13 cellular contexts compared by ENCODE assay signal in the genomic region with DNA sequence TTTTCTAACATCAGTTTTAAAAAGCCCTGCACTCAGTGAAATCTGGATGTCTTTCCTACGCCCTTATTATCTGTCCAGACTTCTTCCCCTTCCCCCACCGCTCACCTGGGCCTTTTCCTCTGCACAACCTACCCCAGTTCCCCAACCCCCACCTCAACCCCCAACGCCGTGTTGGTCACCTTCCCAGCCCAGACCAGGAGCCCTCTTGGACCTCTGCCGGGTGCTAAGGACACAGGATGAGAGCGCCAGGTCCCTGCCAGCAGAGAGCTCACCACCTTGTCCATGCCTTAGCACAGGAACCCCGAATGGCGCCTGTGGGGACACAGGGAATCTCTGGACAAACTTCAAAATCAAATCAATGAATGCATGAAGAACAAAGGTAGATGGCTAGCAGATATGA. TPM values are rescaled to one million over a fixed set of nuclear protein-coding genes. Genes with fewer than 3 reads are reported as not detected.
A peak's percentile ranks its signal among the peaks of the same experiment; 100 is the strongest.
DNase-seq lines count a peak whose midpoint lies in the region; ATAC-seq and TF ChIP-seq lines count a peak whose summit lies in the region.
"Had no signal": no experiment of that assay in that cellular context is flagged by ENCODE, and none has a peak within 500 bp of the region (broad histone marks: within the 10 kb centered on the region; RNA-seq: fewer than 3 reads in every experiment).

No MANE protein-coding gene starts in this region.

- peak overlapping the region; percentile 84 for H2AFZ ChIP-seq in DND-41 (ENCODE audit: low read depth, low read length)
- H2AFZ ChIP-seq in hepatocyte: peak overlapping the region; percentile 70

- H3K9me3 ChIP-seq in DND-41 (ENCODE audit: insufficient read depth, low read length, severe bottlenecking) (no peaks in the 10 kb centered on the region), Panc1 (ENCODE audit: control insufficient read depth, insufficient read depth, low read depth, low read length) (no peaks in the 10 kb centered on the region), hepatocyte (ENCODE audit: low read depth) (no peaks in the 10 kb centered on the region)

- H3K36me3 ChIP-seq in DND-41 (ENCODE audit: insufficient read depth, low read length) (no peaks in the 10 kb centered on the region; the same call in 1 of the 2 replicates), Panc1 (ENCODE audit: control insufficient read depth, insufficient read depth, low read length) (no peaks in the 10 kb centered on the region), hepatocyte (replicated peaks; ENCODE audit: insufficient read depth, low read depth) (no peaks in the 10 kb centered on the region)

- peak overlapping the region; percentile 75; the same call in 1 of the 2 replicates for H3K4me2 ChIP-seq in DND-41 (ENCODE audit: insufficient read depth, low read length)
- H3K4me2 ChIP-seq in hepatocyte: peak overlapping the region; percentile 80

- H3K27me3 ChIP-seq in DND-41 (ENCODE audit: insufficient read depth, low read length, poor library complexity) (no peaks in the 10 kb centered on the region), Panc1 (ENCODE audit: control insufficient read depth, insufficient read depth, low read length) (no peaks in the 10 kb centered on the region), hepatocyte (no peaks in the 10 kb centered on the region)

- intact Hi-C loops in Panc1 (cut with micrococcal nuclease; ENCODE audit: unreplicated experiment): no loop called here

- in situ Hi-C loops in Panc1 (cut with HindIII; ENCODE audit: low pct_unique_long_range_greater_than_20kb, low sequenced_read_pairs): no loop called here

- no TSS peak for BruUV-seq in Panc1 (replicated peaks; lab: Mats Ljungman, UMichigan)

- H3K27ac Mint-ChIP-seq in progenitor cell of endocrine pancreas: no peak overlapping the region

- no peaks in the 10 kb centered on the region for H3K9me2 ChIP-seq in hepatocyte (replicated peaks; ENCODE audit: insufficient read depth)

- ATAC-seq in DND-41 (ENCODE audit: insufficient read depth, low read depth): no peak
- no peak for ATAC-seq in Panc1
- ATAC-seq in HG03025 (IDR thresholded peaks at IDR 0.05; ENCODE audit: low FRiP score, unreplicated experiment): no peak
- no peak for ATAC-seq in esophagus mucosa
- ATAC-seq: left cardiac atrium had no signal

- peak overlapping the region; percentile 2 for H3K4me3 Mint-ChIP-seq in progenitor cell of endocrine pancreas (ENCODE audit: low read depth)

- TF ChIP-seq CTCF in DND-41 (IDR thresholded peaks at IDR 0.05; ENCODE audit: borderline replicate concordance, extremely low read depth, low read length, poor library complexity, severe bottlenecking) (no peak), Panc1 (IDR thresholded peaks at IDR 0.05) (no peak), hepatocyte (IDR thresholded peaks at IDR 0.05; ENCODE audit: poor library complexity) (no peak), progenitor cell of endocrine pancreas (IDR thresholded peaks at IDR 0.05; ENCODE audit: unreplicated experiment) (no peak)

- 88% methylated on average over 7 of the region's 8 CpGs for WGBS in hepatocyte (ENCODE audit: low lambda C conversion rate, missing lambda C conversion rate)

- peaks cover 13% of the 10 kb centered on the region for H3K4me1 Mint-ChIP-seq in progenitor cell of endocrine pancreas (ENCODE audit: low read depth)

- no peak for DNase-seq in DND-41
- DNase-seq in Panc1 (ENCODE audit: low read depth, low spot score): no peak
- DNase-seq in hepatocyte (ENCODE audit: low spot score): no peak
- DNase-seq in progenitor cell of endocrine pancreas (ENCODE audit: low spot score, unreplicated experiment): no peak
- no peak for DNase-seq in medulla oblongata (ENCODE audit: extremely low spot score)
- DNase-seq: activated CD8-positive, alpha-beta memory T cell treated with anti-CD3 and anti-CD28 coated beads, Interleukin-2, amount 50 U/mL, for 48 hours; left cardiac atrium; NCI-H1417; NCI-H69; SHP77 had no signal

- POLR2A ChIA-PET in Panc1 (lab: Charles Lee): no interaction called here

- CTCF ChIA-PET in Panc1 (lab: Charles Lee): no interaction called here

- H3K27ac ChIP-seq in DND-41 (ENCODE audit: low read length) (peak overlapping the region; percentile 94; the same call in 1 of the 2 replicates), Panc1 (ENCODE audit: low read length) (peak overlapping the region; percentile 98), hepatocyte (no peak overlapping the region)

- H3K9me3 Mint-ChIP-seq in progenitor cell of endocrine pancreas (ENCODE audit: low read depth): peaks cover under 1% of the 10 kb centered on the region

- H3K9ac ChIP-seq in DND-41 (ENCODE audit: low read depth, low read length): peak overlapping the region; percentile 95; the same call in 1 of the 2 replicates

- H3K79me2 ChIP-seq in DND-41 (ENCODE audit: insufficient read depth, low read length): peaks cover 16% of the 10 kb centered on the region
- peaks cover 12% of the 10 kb centered on the region for H3K79me2 ChIP-seq in hepatocyte

- no peaks in the 10 kb centered on the region for H4K20me1 ChIP-seq in DND-41 (ENCODE audit: insufficient read depth, low read length)
- no peaks in the 10 kb centered on the region for H4K20me1 ChIP-seq in hepatocyte (ENCODE audit: insufficient read depth, poor library complexity, severe bottlenecking)

- peaks cover 6% of the 10 kb centered on the region for H3K27me3 Mint-ChIP-seq in progenitor cell of endocrine pancreas

- H3K4me1 ChIP-seq in DND-41 (ENCODE audit: insufficient read depth, low read length) (peaks cover 23% of the 10 kb centered on the region), Panc1 (ENCODE audit: control insufficient read depth, insufficient read depth, low read length) (peaks cover 16% of the 10 kb centered on the region), hepatocyte (ENCODE audit: insufficient read depth) (peaks cover 6% of the 10 kb centered on the region)

- H3K4me3 ChIP-seq in DND-41 (ENCODE audit: low read depth in 1 of 2, low read length in 2 of 2) (peak overlapping the region in 1 of 2 experiments; percentile 79; a peak in 2 of 4 replicates), Panc1 (ENCODE audit: low read depth in 2 of 2, low read length in 2 of 2) (no peak overlapping the region), hepatocyte (no peak overlapping the region)

- no peaks in the 10 kb centered on the region for H3K36me3 Mint-ChIP-seq in progenitor cell of endocrine pancreas (ENCODE audit: insufficient read depth)

RNA-seq across cellular contexts. Expression of a gene that starts 1.0 kb away (rescaled TPM):
- total RNA-seq in Panc1 (2021; ENCODE audit: unreplicated experiment) (3.7 TPM), hepatocyte (3.8 and 4.6 TPM in 2 replicates), progenitor cell of endocrine pancreas (4.6 and 4.7 TPM in 2 replicates), esophagus mucosa (3.1 TPM)
- 1.7 TPM for polyA plus RNA-seq in Panc1 (2012; ENCODE audit: insufficient read length)
- polyA plus RNA-seq in hepatocyte: 0.62 and 2.2 TPM in 2 replicates
- polyA plus RNA-seq: neural cell had no signal

RNA-seq across cellular contexts. Expression of a gene that starts 26.8 kb away (rescaled TPM):
- total RNA-seq in Panc1 (2021; ENCODE audit: unreplicated experiment) (24.5 TPM), hepatocyte (10.9 and 13.5 TPM in 2 replicates), progenitor cell of endocrine pancreas (3.5 and 4.0 TPM in 2 replicates), esophagus mucosa (11.6 TPM)
- polyA plus RNA-seq in Panc1 (2012; ENCODE audit: insufficient read length): 13.3 TPM
- 12.8 and 15.3 TPM in 2 replicates for polyA plus RNA-seq in hepatocyte
- polyA plus RNA-seq: neural cell had no signal
